In genomic region chr11:8359521-8359920, GRCh38 we compare ENCODE assay signal across 17 cellular contexts.
DNase-seq lines count a peak whose midpoint lies in the region; ATAC-seq and TF ChIP-seq lines count a peak whose summit lies in the region.
"Had no signal": no experiment of that assay in that cellular context is flagged by ENCODE, and none has a peak within 500 bp of the region (broad histone marks: within the 10 kb centered on the region; RNA-seq: fewer than 3 reads in every experiment).

No MANE protein-coding gene starts in this region.

- H3K36me3 ChIP-seq in Peyer's patch (no peaks in the 10 kb centered on the region), RWPE2 (ENCODE audit: low read depth) (no peaks in the 10 kb centered on the region), iPS-15b (ENCODE audit: control insufficient read depth, insufficient read depth, low read length) (no peaks in the 10 kb centered on the region), spleen (no peaks in the 10 kb centered on the region)
- H3K36me3 ChIP-seq: BLaER1 had no signal

- TF ChIP-seq POLR2A in Peyer's patch (IDR thresholded peaks at IDR 0.05) (no peak), spleen (IDR thresholded peaks at IDR 0.05) (no peak)

- H3K4me1 ChIP-seq in Peyer's patch (peaks cover 0 to 17% (median 2%) of the 10 kb centered on the region in 4 donors), RWPE2 (ENCODE audit: insufficient read depth, poor library complexity, severe bottlenecking) (no peaks in the 10 kb centered on the region), iPS-15b (ENCODE audit: control insufficient read depth, insufficient read depth, low read length) (no peaks in the 10 kb centered on the region), spleen (peaks cover 0 to 23% (median 8%) of the 10 kb centered on the region in 6 donors)
- H3K4me1 ChIP-seq: Caco-2 had no signal

- ATAC-seq in RWPE2 (ENCODE audit: low read depth): no peak
- ATAC-seq: CD8-positive, alpha-beta T cell; HCT116 had no signal

- no peak overlapping the region for H3K4me3 ChIP-seq in Peyer's patch
- no peak overlapping the region for H3K4me3 ChIP-seq in RWPE2 (ENCODE audit: severe bottlenecking)
- no peak overlapping the region for H3K4me3 ChIP-seq in iPS-15b (ENCODE audit: low read depth, low read length)
- no peak overlapping the region for H3K4me3 ChIP-seq in spleen
- H3K4me3 ChIP-seq: BLaER1, GM23248 had no signal

- H3K9me3 ChIP-seq in Peyer's patch: no peaks in the 10 kb centered on the region
- H3K9me3 ChIP-seq in RWPE2 (ENCODE audit: severe bottlenecking): no peaks in the 10 kb centered on the region
- H3K9me3 ChIP-seq in iPS-15b (ENCODE audit: control insufficient read depth, insufficient read depth, low read length): no peaks in the 10 kb centered on the region
- H3K9me3 ChIP-seq in spleen: no peaks in the 10 kb centered on the region
- H3K9me3 ChIP-seq: BLaER1, Caco-2 had no signal

- TF ChIP-seq CTCF in Peyer's patch (IDR thresholded peaks at IDR 0.05) (no peak), RWPE2 (IDR thresholded peaks at IDR 0.05; ENCODE audit: poor library complexity, severe bottlenecking) (no peak), spleen (IDR thresholded peaks at IDR 0.05 in 8 of 11, conservative IDR thresholded peaks at IDR 0.05 in 3 of 11) (no peak)

- WGBS in spleen, 5 donors: 84 to 96% (median 89%) methylated on average over 6 of the region's 6 CpGs

- DNase-seq in Peyer's patch (peak in 2 of 3 donors; percentile 22 to 36), RWPE2 (ENCODE audit: low spot score) (peak; percentile 30), spleen (peak; percentile 61), NCI-H2081 treated with DMSO at 0.1 percent for 48 hours (lab: John Stamatoyannopoulos, UW) (no peak), HuH-7.5 (ENCODE audit: low spot score) (no peak), A172 (ENCODE audit: low spot score) (no peak)
- DNase-seq: Caco-2; CD4-positive, CD25-positive, alpha-beta regulatory T cell; CD8-positive, alpha-beta T cell; DMS153; DND-41; GM23248; H9 had no signal

- H3K9ac ChIP-seq in iPS-15b (ENCODE audit: low read depth, low read length): peak overlapping the region; percentile 12
- H3K9ac ChIP-seq: BLaER1, GM23248 had no signal

- no peak overlapping the region for H3K27ac ChIP-seq in Peyer's patch
- H3K27ac ChIP-seq in RWPE2 (ENCODE audit: poor library complexity, severe bottlenecking): no peak overlapping the region
- no peak overlapping the region for H3K27ac ChIP-seq in spleen
- H3K27ac ChIP-seq: BLaER1, C4-2B, GM23248 had no signal

- H3K27me3 ChIP-seq in Peyer's patch: no peaks in the 10 kb centered on the region
- no peaks in the 10 kb centered on the region for H3K27me3 ChIP-seq in RWPE2 (ENCODE audit: insufficient read depth, poor library complexity, severe bottlenecking)
- H3K27me3 ChIP-seq in iPS-15b (ENCODE audit: control insufficient read depth, insufficient read depth, low read length): no peaks in the 10 kb centered on the region
- H3K27me3 ChIP-seq in spleen (replicated peaks in 1 of 7): peaks cover 0 to 12% (median 0%) of the 10 kb centered on the region in 7 donors
- H3K27me3 ChIP-seq: BLaER1 had no signal

- intact Hi-C loops in spleen (cut with DNase I; ENCODE audit: low total_unique reads): no loop called here

Comparison
In these comparisons a context has a peak if more than half of its experiments do, and no peak if none do; other contexts are left out.
1. DNase-seq: peak in Peyer's patch (2 of 3), RWPE2 (single experiment) and spleen (single experiment); none in NCI-H2081 treated with DMSO at 0.1 percent for 48 hours (single experiment), HuH-7.5 (single experiment) and A172 (single experiment).